ENCODE assay signal across 31 cellular contexts in the genomic region with DNA sequence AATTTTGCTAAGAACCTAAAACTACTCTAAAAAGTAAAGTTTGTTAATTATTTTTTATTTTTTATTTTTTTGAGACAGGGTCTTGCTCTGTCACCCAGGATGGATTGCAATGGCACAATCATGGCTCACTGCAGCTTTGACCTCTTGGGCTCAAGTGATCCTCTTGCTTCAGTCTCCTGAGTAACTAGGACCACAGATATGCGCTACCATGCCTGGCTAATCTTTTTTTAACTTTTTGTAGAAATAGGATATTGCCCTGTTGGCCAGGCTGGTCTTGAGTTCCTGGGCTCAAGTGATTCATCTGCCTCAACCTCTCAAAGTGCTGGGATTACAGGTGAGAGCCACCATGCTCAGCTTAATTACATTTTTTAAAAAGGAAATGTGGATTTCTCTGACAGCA. TPM values are rescaled to one million over a fixed set of nuclear protein-coding genes. Genes with fewer than 3 reads are reported as not detected.
"Had no signal": no experiment of that assay in that cellular context is flagged by ENCODE, and none has a peak within 500 bp of the region (broad histone marks: within the 10 kb centered on the region; RNA-seq: fewer than 3 reads in every experiment).

No MANE protein-coding gene starts in this region.

- H3K36me3 Mint-ChIP-seq: stimulated activated effector memory CD8-positive, alpha-beta T cell treated with anti-CD3 and anti-CD28 coated beads, Interleukin-12 subunit alpha, Interleukin-12 subunit beta, amount 100 ng/mL, for 72 hours; stimulated activated memory B cell treated with anti-CD40 and anti-IgM and Interleukin-4, amounts not matched to agents 10 μg/mL and 1 μg/mL and 100 μg/mL, for 72 hours; stimulated activated naive B cell treated with anti-CD40 and anti-IgM and Interleukin-4, amounts not matched to agents 10 μg/mL and 1 μg/mL and 100 μg/mL, for 72 hours; type B pancreatic cell had no signal

- H3K27ac ChIP-seq: stomach, suprapubic skin, testis, thoracic aorta, thyroid gland, tibial artery, tibial nerve, transverse colon, upper lobe of left lung, upper lobe of right lung, uterus, vagina had no signal

- H3K27me3 ChIP-seq: stomach, suprapubic skin, testis, thyroid gland, tibial artery, tibial nerve, transverse colon, upper lobe of left lung, upper lobe of right lung, uterus, vagina had no signal

- H3K4me3 ChIP-seq: stomach, suprapubic skin, testis, thoracic aorta, thyroid gland, tibial artery, tibial nerve, transverse colon, upper lobe of left lung, upper lobe of right lung, uterus, vagina had no signal

- H3K4me1 Mint-ChIP-seq: stimulated activated memory B cell treated with anti-CD40 and anti-IgM and Interleukin-4, amounts not matched to agents 10 μg/mL and 1 μg/mL and 100 μg/mL, for 72 hours; stimulated activated naive B cell treated with anti-CD40 and anti-IgM and Interleukin-4, amounts not matched to agents 10 μg/mL and 1 μg/mL and 100 μg/mL, for 72 hours had no signal

- DNase-seq: stimulated activated CD4-positive, alpha-beta T cell treated with anti-CD3 and anti-CD28 coated beads, Interleukin-2, amount 100 ng/mL, for 48 hours; stimulated activated CD4-positive, alpha-beta T cell treated with anti-CD3 and anti-CD28 coated beads, Interleukin-4, amount 100 ng/mL, for 1 hour; stimulated activated CD4-positive, alpha-beta T cell treated with anti-CD3 and anti-CD28 coated beads, Interleukin-4, amount 100 ng/mL, for 24 hours; stimulated activated CD4-positive, alpha-beta T cell treated with anti-CD3 and anti-CD28 coated beads, Interleukin-4, amount 100 ng/mL, for 4 hours; stimulated activated CD8-positive, alpha-beta memory T cell treated with anti-CD3 and anti-CD28 coated beads, Interleukin-4, amount 100 ng/mL, for 48 hours; stimulated activated naive B cell treated with anti-CD40 and anti-IgM and Interleukin-4, amounts not matched to agents 10 μg/mL and 1 μg/mL and 100 μg/mL, for 72 hours; stimulated activated naive CD4-positive, alpha-beta T cell; stimulated activated naive CD4-positive, alpha-beta T cell treated with Interleukin-2 at 50 U/mL for 16 hours; stimulated activated naive CD8-positive, alpha-beta T cell treated with anti-CD3 and anti-CD28 coated beads, Interleukin-15, amount 100 ng/mL, for 72 hours; stimulated activated naive CD8-positive, alpha-beta T cell treated with anti-CD3 and anti-CD28 coated beads, Interleukin-15, Interleukin-2, amounts not matched to agents 100 U/mL and 50 U/mL, for 24 hours; stomach; substantia nigra; testis; thyroid gland; tibial artery; transverse colon; trophoblast cell; upper lobe of left lung; upper lobe of right lung; uterus had no signal

- H3K27ac Mint-ChIP-seq: stimulated activated effector memory CD8-positive, alpha-beta T cell treated with anti-CD3 and anti-CD28 coated beads, Interleukin-12 subunit alpha, Interleukin-12 subunit beta, amount 100 ng/mL, for 72 hours; stimulated activated memory B cell treated with anti-CD40 and anti-IgM and Interleukin-4, amounts not matched to agents 10 μg/mL and 1 μg/mL and 100 μg/mL, for 72 hours; stimulated activated naive B cell treated with anti-CD40 and anti-IgM and Interleukin-4, amounts not matched to agents 10 μg/mL and 1 μg/mL and 100 μg/mL, for 72 hours; stimulated activated naive CD8-positive, alpha-beta T cell treated with anti-CD3 and anti-CD28 coated beads, Interleukin-15, amount 100 ng/mL, for 72 hours; stimulated activated naive CD8-positive, alpha-beta T cell treated with anti-CD3 and anti-CD28 coated beads, Interleukin-15, Interleukin-2, amounts not matched to agents 100 ng/mL and 50 ng/mL, for 24 hours; type B pancreatic cell had no signal

- H3K36me3 ChIP-seq: stomach, suprapubic skin, thoracic aorta, thyroid gland, tibial artery, tibial nerve, transverse colon, upper lobe of left lung, upper lobe of right lung, uterus, vagina had no signal

- H3K9me3 ChIP-seq: stomach, suprapubic skin, testis, thoracic aorta, thyroid gland, tibial artery, tibial nerve, transverse colon, upper lobe of left lung, upper lobe of right lung, uterus, vagina had no signal

- ATAC-seq: stimulated activated effector memory CD8-positive, alpha-beta T cell treated with anti-CD3 and anti-CD28 coated beads, Interleukin-12 subunit alpha, Interleukin-12 subunit beta, amount 100 ng/mL, for 72 hours; stimulated activated memory B cell treated with anti-CD40 and anti-IgM and Interleukin-4, amounts not matched to agents 10 μg/mL and 1 μg/mL and 100 μg/mL, for 72 hours; stimulated activated naive B cell treated with anti-CD40 and anti-IgM and Interleukin-4, amounts not matched to agents 10 μg/mL and 1 μg/mL and 100 μg/mL, for 72 hours; stimulated activated naive CD8-positive, alpha-beta T cell treated with anti-CD3 and anti-CD28 coated beads, Interleukin-15, amount 100 ng/mL, for 72 hours; stimulated activated naive CD8-positive, alpha-beta T cell treated with anti-CD3 and anti-CD28 coated beads, Interleukin-15, Interleukin-2, amounts not matched to agents 100 U/mL and 50 U/mL, for 24 hours; upper lobe of right lung had no signal

- H3K9me3 Mint-ChIP-seq: stimulated activated effector memory CD8-positive, alpha-beta T cell treated with anti-CD3 and anti-CD28 coated beads, Interleukin-12 subunit alpha, Interleukin-12 subunit beta, amount 100 ng/mL, for 72 hours; stimulated activated memory B cell treated with anti-CD40 and anti-IgM and Interleukin-4, amounts not matched to agents 10 μg/mL and 1 μg/mL and 100 μg/mL, for 72 hours; stimulated activated naive B cell treated with anti-CD40 and anti-IgM and Interleukin-4, amounts not matched to agents 10 μg/mL and 1 μg/mL and 100 μg/mL, for 72 hours; stimulated activated naive CD8-positive, alpha-beta T cell treated with anti-CD3 and anti-CD28 coated beads, Interleukin-15, amount 100 ng/mL, for 72 hours; stimulated activated naive CD8-positive, alpha-beta T cell treated with anti-CD3 and anti-CD28 coated beads, Interleukin-15, Interleukin-2, amounts not matched to agents 100 ng/mL and 50 ng/mL, for 24 hours; type B pancreatic cell had no signal

- H3K27me3 Mint-ChIP-seq: type B pancreatic cell had no signal

- H3K4me3 Mint-ChIP-seq: stimulated activated effector memory CD8-positive, alpha-beta T cell treated with anti-CD3 and anti-CD28 coated beads, Interleukin-12 subunit alpha, Interleukin-12 subunit beta, amount 100 ng/mL, for 72 hours; stimulated activated memory B cell treated with anti-CD40 and anti-IgM and Interleukin-4, amounts not matched to agents 10 μg/mL and 1 μg/mL and 100 μg/mL, for 72 hours; stimulated activated naive B cell treated with anti-CD40 and anti-IgM and Interleukin-4, amounts not matched to agents 10 μg/mL and 1 μg/mL and 100 μg/mL, for 72 hours; stimulated activated naive CD8-positive, alpha-beta T cell treated with anti-CD3 and anti-CD28 coated beads, Interleukin-15, amount 100 ng/mL, for 72 hours; stimulated activated naive CD8-positive, alpha-beta T cell treated with anti-CD3 and anti-CD28 coated beads, Interleukin-15, Interleukin-2, amounts not matched to agents 100 ng/mL and 50 ng/mL, for 24 hours; type B pancreatic cell had no signal

- H3K4me1 ChIP-seq: stomach, testis, thyroid gland, tibial nerve, upper lobe of left lung, upper lobe of right lung, uterus, vagina had no signal

RNA-seq across cellular contexts. Expression of gene PDE6A, which starts 45.8 kb away (rescaled TPM):
- total RNA-seq: subcutaneous adipose tissue, temporal lobe, thoracic aorta, thyroid gland, upper lobe of left lung, ureter had no signal
